In genomic region chr4:10640535-10641159, GRCh38 we compare ENCODE assay signal across 14 cellular contexts. TPM values are rescaled to one million over a fixed set of nuclear protein-coding genes. Genes with fewer than 3 reads are reported as not detected.
DNase-seq lines count a peak whose midpoint lies in the region; ATAC-seq and TF ChIP-seq lines count a peak whose summit lies in the region.
"Had no signal": no experiment of that assay in that cellular context is flagged by ENCODE, and none has a peak within 500 bp of the region (broad histone marks: within the 10 kb centered on the region; RNA-seq: fewer than 3 reads in every experiment).

No MANE protein-coding gene starts in this region.

- intact Hi-C loops in Right ventricle myocardium superior (cut with DNase I), result no loop called here
- intact Hi-C loops in cardiac septum (cut with DNase I), result no loop called here

- no peaks in the 10 kb centered on the region for H3K36me3 Mint-ChIP-seq in type B pancreatic cell

- peaks cover 4% of the 10 kb centered on the region for H3K27me3 Mint-ChIP-seq in type B pancreatic cell
- H3K27me3 Mint-ChIP-seq: progenitor cell of endocrine pancreas had no signal

- no peak for TF ChIP-seq CTCF in type B pancreatic cell (conservative IDR thresholded peaks at IDR 0.05)

- no peak overlapping the region for H3K4me3 Mint-ChIP-seq in type B pancreatic cell
- H3K4me3 Mint-ChIP-seq: activated CD4-positive, alpha-beta T cell treated with anti-CD3 and anti-CD28 coated beads, Interleukin-2, amount 10 ng/mL, durations not matched to agents 24 days and 14 days had no signal

- peak overlapping the region; percentile 40 for H3K27ac Mint-ChIP-seq in type B pancreatic cell
- H3K27ac Mint-ChIP-seq: activated CD4-positive, alpha-beta T cell treated with anti-CD3 and anti-CD28 coated beads, Interleukin-2, amount 10 ng/mL, durations not matched to agents 24 days and 14 days; progenitor cell of endocrine pancreas had no signal

- peaks cover 10% of the 10 kb centered on the region for H3K4me1 Mint-ChIP-seq in type B pancreatic cell (ENCODE audit: unreplicated experiment)

- peak; percentile 31 for ATAC-seq in Right ventricle myocardium superior (ENCODE audit: poor library complexity)
- no peak for ATAC-seq in HG02973 (IDR thresholded peaks at IDR 0.05; ENCODE audit: unreplicated experiment)

- no peaks in the 10 kb centered on the region for H3K9me3 Mint-ChIP-seq in type B pancreatic cell

- DNase-seq in Right ventricle myocardium superior, result no peak
- DNase-seq in cardiac septum (ENCODE audit: low spot score), result no peak
- DNase-seq in NCI-H510A (lab: John Stamatoyannopoulos, UW), result peak; percentile 35
- DNase-seq in glomerular visceral epithelial cell (ENCODE audit: extremely low spot score), result peak; percentile 15
- no peak for DNase-seq in type B pancreatic cell (ENCODE audit: extremely low spot score, unreplicated experiment)
- DNase-seq in T-helper 9 cell, result no peak
- DNase-seq in stimulated activated CD4-positive, alpha-beta T cell treated with anti-CD3 and anti-CD28 coated beads, Interleukin-2, amount 100 ng/mL, for 24 hours, result no peak
- DNase-seq: ACHN; activated CD4-positive, alpha-beta T cell treated with anti-CD3 and anti-CD28 coated beads, Interleukin-2, amount 10 ng/mL, durations not matched to agents 24 days and 14 days; foreskin melanocyte; KBM-7; NCI-H226 had no signal

RNA-seq across cellular contexts. Expression of gene CLNK, which starts 43.9 kb away (rescaled TPM):
- total RNA-seq in Right ventricle myocardium superior (not detected), cardiac septum (not detected), type B pancreatic cell (ENCODE audit: low replicate concordance) (not detected in 2 replicates)
- total RNA-seq: progenitor cell of endocrine pancreas had no signal

Comparison
In these comparisons a context has a peak if more than half of its experiments do, and no peak if none do; other contexts are left out.
1. DNase-seq: peak in NCI-H510A (single experiment) and glomerular visceral epithelial cell (single experiment); none in Right ventricle myocardium superior (single experiment), cardiac septum (single experiment), type B pancreatic cell (single experiment), T-helper 9 cell (single experiment) and stimulated activated CD4-positive, alpha-beta T cell treated with anti-CD3 and anti-CD28 coated beads, Interleukin-2, amount 100 ng/mL, for 24 hours (0 of 2).